Comparison of ENCODE assay signal across 15 cellular contexts in the genomic region with DNA sequence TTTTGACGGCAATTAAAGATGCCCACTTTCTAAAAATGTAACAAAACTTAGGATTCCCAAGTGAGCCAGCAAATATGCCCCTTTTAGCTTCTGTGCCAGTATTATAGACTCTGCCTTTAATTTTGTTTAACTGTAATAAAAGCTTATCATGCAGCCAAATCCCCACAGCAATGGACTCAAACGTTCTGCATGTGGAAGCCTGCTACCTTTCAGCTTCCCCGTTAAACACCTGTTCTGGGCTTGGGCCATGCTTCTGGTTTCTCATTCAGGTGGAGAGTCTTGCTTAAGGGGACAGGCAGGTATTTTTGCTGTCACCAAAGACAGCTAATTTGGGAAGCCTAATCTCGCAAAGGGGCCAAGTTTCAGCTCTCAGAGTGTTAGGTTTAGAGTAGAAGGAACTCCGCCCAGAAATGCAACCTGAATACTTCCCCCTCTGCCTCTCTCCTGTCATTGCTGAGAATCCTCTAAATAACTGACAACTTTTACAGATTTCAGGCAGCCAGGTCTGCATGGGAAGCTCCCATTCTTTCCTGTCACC.
"Had no signal": no experiment of that assay in that cellular context is flagged by ENCODE, and none has a peak within 500 bp of the region (broad histone marks: within the 10 kb centered on the region; RNA-seq: fewer than 3 reads in every experiment).

No MANE protein-coding gene starts in this region.

- H3K4me1 Mint-ChIP-seq: stimulated activated naive CD8-positive, alpha-beta T cell treated with anti-CD3 and anti-CD28 coated beads, Interleukin-15, amount 100 ng/mL, for 72 hours had no signal

- H3K27me3 ChIP-seq: adrenal gland, body of pancreas, gastroesophageal sphincter, testis had no signal

- DNase-seq: activated CD4-positive, alpha-beta T cell treated with anti-CD3 and anti-CD28 coated beads, Interleukin-2, amount 50 U/mL, for 1 hour; activated CD4-positive, CD25-positive, alpha-beta regulatory T cell; activated naive CD4-positive, alpha-beta T cell treated with anti-CD3 and anti-CD28 coated beads, Interleukin-2, amount 50 U/mL, for 16 hours; activated T-cell treated with anti-CD3 and anti-CD28 coated beads, Interleukin-2, amount 50 U/mL, for 1 hour; adrenal gland; body of pancreas; effector memory CD8-positive, alpha-beta T cell; kidney; retina; stimulated activated CD4-positive, alpha-beta T cell treated with anti-CD3 and anti-CD28 coated beads, Interleukin-4, amount 100 ng/mL, for 4 hours; stimulated activated naive CD8-positive, alpha-beta T cell treated with anti-CD3 and anti-CD28 coated beads, Interleukin-15, amount 100 ng/mL, for 72 hours; testis had no signal

- H3K9me3 ChIP-seq: adrenal gland, body of pancreas, gastroesophageal sphincter, testis had no signal

- H3K4me3 ChIP-seq: adrenal gland, body of pancreas, gastroesophageal sphincter, testis had no signal

- H3K4me3 Mint-ChIP-seq: dendritic cell treated with granulocyte-macrophage colony-stimulating factor and Interleukin-4, amounts not matched to agents 40 ng/mL and 50 ng/mL, for 4 days; effector memory CD8-positive, alpha-beta T cell; stimulated activated naive CD8-positive, alpha-beta T cell treated with anti-CD3 and anti-CD28 coated beads, Interleukin-15, amount 100 ng/mL, for 72 hours had no signal

- H3K27ac Mint-ChIP-seq: dendritic cell treated with granulocyte-macrophage colony-stimulating factor and Interleukin-4, amounts not matched to agents 40 ng/mL and 50 ng/mL, for 4 days; effector memory CD8-positive, alpha-beta T cell; stimulated activated naive CD8-positive, alpha-beta T cell treated with anti-CD3 and anti-CD28 coated beads, Interleukin-15, amount 100 ng/mL, for 72 hours had no signal

- H3K36me3 ChIP-seq: adrenal gland, gastroesophageal sphincter had no signal

- H3K27ac ChIP-seq: adrenal gland, body of pancreas, epithelial cell of prostate, gastroesophageal sphincter, testis had no signal

- H3K27me3 Mint-ChIP-seq: dendritic cell treated with granulocyte-macrophage colony-stimulating factor and Interleukin-4, amounts not matched to agents 40 ng/mL and 50 ng/mL, for 4 days; effector memory CD8-positive, alpha-beta T cell; stimulated activated naive CD8-positive, alpha-beta T cell treated with anti-CD3 and anti-CD28 coated beads, Interleukin-15, amount 100 ng/mL, for 72 hours had no signal

- H3K4me1 ChIP-seq: adrenal gland, body of pancreas, gastroesophageal sphincter, testis had no signal

- H3K9me3 Mint-ChIP-seq: dendritic cell treated with granulocyte-macrophage colony-stimulating factor and Interleukin-4, amounts not matched to agents 40 ng/mL and 50 ng/mL, for 4 days; stimulated activated naive CD8-positive, alpha-beta T cell treated with anti-CD3 and anti-CD28 coated beads, Interleukin-15, amount 100 ng/mL, for 72 hours had no signal
